In the genomic region with DNA sequence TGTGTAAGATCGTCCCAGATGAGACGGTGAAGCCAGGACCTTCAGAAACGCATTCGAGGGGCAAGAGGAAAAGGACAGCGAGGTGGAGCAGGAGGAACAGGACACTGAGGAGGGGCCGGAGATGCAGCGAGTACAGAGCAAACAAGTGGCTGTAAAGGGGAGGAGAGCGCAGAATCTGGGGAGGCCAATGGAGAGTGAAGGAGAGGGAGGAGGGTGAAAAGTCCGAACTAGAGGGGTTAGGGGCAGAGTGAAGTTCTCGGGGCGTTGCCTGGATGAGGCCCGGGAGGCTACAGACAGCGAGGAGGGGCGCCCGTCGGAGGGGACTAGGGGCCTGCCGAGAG, we compare ENCODE assay signal across 1 cellular context.
TF ChIP-seq lines count a peak whose summit lies in the region.

No MANE protein-coding gene starts in this region.

TF ChIP-seq in endothelial cell of umbilical vein, 7 proteins besides CTCF, POLR2A, EP300 and RAD21:
- no peak for TF ChIP-seq POLR2AphosphoS5 (IDR thresholded peaks at IDR 0.05; ENCODE audit: insufficient read depth, low read depth, low read length)
- no peak for TF ChIP-seq JUN (IDR thresholded peaks at IDR 0.05; ENCODE audit: borderline replicate concordance, insufficient read depth, insufficient read length, low read depth)
- TF ChIP-seq FOS (IDR thresholded peaks at IDR 0.05; ENCODE audit: borderline replicate concordance, insufficient read depth, low read length) = no peak
- TF ChIP-seq, protein P1, sequence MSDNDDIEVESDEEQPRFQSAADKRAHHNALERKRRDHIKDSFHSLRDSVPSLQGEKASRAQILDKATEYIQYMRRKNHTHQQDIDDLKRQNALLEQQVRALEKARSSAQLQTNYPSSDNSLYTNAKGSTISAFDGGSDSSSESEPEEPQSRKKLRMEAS (IDR thresholded peaks at IDR 0.05; ENCODE audit: insufficient read depth, insufficient read length) = no peak
